Comparison of ENCODE assay signal across 8 cellular contexts in the genomic region with DNA sequence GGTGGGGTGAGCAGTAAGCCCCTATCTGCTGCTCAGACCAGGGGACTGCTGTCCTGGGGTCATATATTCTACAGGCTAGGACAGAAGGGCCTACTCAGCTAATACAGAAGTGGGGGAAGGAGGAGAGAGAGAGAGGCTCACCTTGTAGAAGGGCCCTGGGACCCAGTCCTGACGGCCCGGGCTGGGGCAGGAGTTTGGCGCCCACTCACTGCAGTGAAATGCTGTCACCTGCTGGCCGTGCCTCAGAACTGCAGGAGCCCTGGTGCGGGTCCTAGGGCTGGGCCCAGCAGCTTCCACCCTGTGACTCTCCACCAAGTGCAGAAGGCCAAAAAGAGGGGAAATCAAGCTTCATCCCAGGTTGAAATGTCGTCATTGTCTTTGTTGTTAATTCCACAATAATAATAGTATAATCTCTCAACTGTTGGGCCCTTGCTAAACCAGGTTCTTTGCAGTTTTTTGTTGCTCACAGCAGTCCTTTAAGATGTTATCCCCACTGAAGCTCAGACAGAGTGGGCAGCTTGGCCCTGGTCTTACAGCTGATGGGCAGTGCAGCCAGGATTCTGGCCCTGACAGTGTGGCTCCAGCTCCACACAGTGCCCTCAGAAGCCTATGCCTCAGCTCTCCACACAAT. TPM values are rescaled to one million over a fixed set of nuclear protein-coding genes. Genes with fewer than 3 reads are reported as not detected.
DNase-seq lines count a peak whose midpoint lies in the region; ATAC-seq, FAIRE-seq and TF ChIP-seq lines count a peak whose summit lies in the region.

No MANE protein-coding gene starts in this region.

- peak; percentile 82 for ATAC-seq in sciatic nerve
- ATAC-seq in GM21619 (IDR thresholded peaks at IDR 0.05; ENCODE audit: unreplicated experiment), result no peak

- peak; percentile 100 for TF ChIP-seq CTCF in right atrium auricular region (IDR thresholded peaks at IDR 0.05)

- intact Hi-C loops in sciatic nerve (cut with DNase I), result loop anchor here (5.0 kb wide), 1 partner anchor 441 kb away; no protein-coding TSS in a partner anchor

- DNase-seq in A172 (ENCODE audit: low spot score) (peak; percentile 21), GM12892 (ENCODE audit: insufficient read length) (peak; percentile 88), M059J (ENCODE audit: low read depth) (peak; percentile 40), T-helper 1 cell (peak in 3 of 5 donors; percentile 21 to 38 (median 29)), amniotic epithelial cell (ENCODE audit: low read depth) (peak; percentile 14), right atrium auricular region (ENCODE audit: low spot score) (no peak), sciatic nerve (ENCODE audit: low spot score) (peak; percentile 87)

- H3K4me3 ChIP-seq in right atrium auricular region, result no peak overlapping the region

- peak; percentile 89 for FAIRE-seq in GM12892 (lab: Jason Lieb, UNC)

- no peak overlapping the region for H3K27ac ChIP-seq in right atrium auricular region

- no peak for TF ChIP-seq POLR2A in GM12892 (IDR thresholded peaks at IDR 0.05; ENCODE audit: low read depth, low read length)

- no peaks in the 10 kb centered on the region for H3K9me3 ChIP-seq in right atrium auricular region

- no peaks in the 10 kb centered on the region for H3K36me3 ChIP-seq in right atrium auricular region

- H3K27me3 ChIP-seq in right atrium auricular region, result no peaks in the 10 kb centered on the region

- H3K4me1 ChIP-seq in right atrium auricular region, result no peaks in the 10 kb centered on the region

RNA-seq across cellular contexts. Expression of a gene that starts 29.6 kb away (rescaled TPM):
- total RNA-seq in A172 (2014; rRNA removed; shearing (Covaris generic)), result 3.0 and 10.2 TPM in 2 replicates
- 0.95 TPM for polyA plus RNA-seq in GM12892 (2012; ENCODE audit: missing spikeins)
- total RNA-seq in M059J (2014; rRNA removed; shearing (Covaris generic)), result 0.32 and 0.49 TPM in 2 replicates
- total RNA-seq in right atrium auricular region (1 to 10 TPM in 1 of 2 donors, under 1 TPM in 1; 0.85 to 2.7 TPM), sciatic nerve (33.2 TPM)
